Comparison of ENCODE assay signal across 11 cellular contexts in the genomic region with DNA sequence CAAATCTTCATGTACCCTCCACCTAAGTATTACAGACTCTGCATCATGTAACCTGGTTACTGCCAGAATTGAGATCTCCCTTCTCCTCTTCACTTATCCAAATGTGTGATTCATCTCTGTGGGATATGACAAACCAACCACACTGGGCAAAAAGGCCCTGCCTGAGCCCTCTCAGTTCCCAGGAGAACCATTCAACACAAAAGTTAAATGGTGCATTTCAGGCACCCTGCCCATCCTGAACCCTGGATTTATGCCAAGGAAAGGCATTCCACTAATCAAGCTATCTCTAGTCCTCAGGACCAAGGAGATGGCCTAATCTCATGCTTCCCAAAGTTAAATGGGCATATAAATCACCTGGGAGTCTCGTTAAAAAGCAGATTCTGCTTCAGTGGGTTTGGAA.
DNase-seq lines count a peak whose midpoint lies in the region; ATAC-seq and TF ChIP-seq lines count a peak whose summit lies in the region.
"Had no signal": no experiment of that assay in that cellular context is flagged by ENCODE, and none has a peak within 500 bp of the region (broad histone marks: within the 10 kb centered on the region; RNA-seq: fewer than 3 reads in every experiment).

No MANE protein-coding gene starts in this region.

- peak in 1 of 2 experiments; percentile 91; a peak in 2 of 4 replicates for TF ChIP-seq EP300 in SK-N-SH (IDR thresholded peaks at IDR 0.05; ENCODE audit: borderline replicate concordance in 1 of 2, low read depth in 1 of 2, low read length in 1 of 2)

- POLR2A ChIA-PET in BJ (lab: Charles Lee): no interaction called here
- POLR2A ChIA-PET in SK-N-SH (lab: Yijun Ruan, JAX): no interaction called here

- intact Hi-C loops in posterior vena cava (cut with DNase I): no loop called here

- peak overlapping the region; percentile 34 to 90 for H3K27ac ChIP-seq in SK-N-SH (ENCODE audit: low read depth in 2 of 2, low read length in 1 of 2)

- H3K4me3 ChIP-seq in BJ (ENCODE audit: low read depth, low read length) (no peak overlapping the region), SK-N-SH (ENCODE audit: low read depth in 2 of 2, low read length in 1 of 2) (no peak overlapping the region)

- H3K9ac ChIP-seq in SK-N-SH: no peak overlapping the region

- DNase-seq in BJ (ENCODE audit: low read depth): peak; percentile 52
- peak; percentile 90 for DNase-seq in HCEC 1CT
- no peak for DNase-seq in SK-N-SH
- peak; percentile 84 for DNase-seq in iris pigment epithelial cell (ENCODE audit: low read depth)
- no peak for DNase-seq in stimulated activated naive B cell treated with anti-CD40 and anti-IgM and Interleukin-4, amounts not matched to agents 10 μg/mL and 1 μg/mL and 100 μg/mL, for 72 hours
- DNase-seq in posterior vena cava (ENCODE audit: low spot score): no peak
- DNase-seq: activated CD8-positive, alpha-beta memory T cell treated with anti-CD3 and anti-CD28 coated beads for 24 hours; effector CD4-positive, alpha-beta T cell; NCI-H774 had no signal

- H3K27me3 Mint-ChIP-seq in stimulated activated naive B cell treated with anti-CD40 and anti-IgM and Interleukin-4, amounts not matched to agents 10 μg/mL and 1 μg/mL and 100 μg/mL, for 72 hours: no peaks in the 10 kb centered on the region

- H3K36me3 Mint-ChIP-seq in stimulated activated naive B cell treated with anti-CD40 and anti-IgM and Interleukin-4, amounts not matched to agents 10 μg/mL and 1 μg/mL and 100 μg/mL, for 72 hours: no peaks in the 10 kb centered on the region

- no peaks in the 10 kb centered on the region for H3K9me3 Mint-ChIP-seq in stimulated activated naive B cell treated with anti-CD40 and anti-IgM and Interleukin-4, amounts not matched to agents 10 μg/mL and 1 μg/mL and 100 μg/mL, for 72 hours

- H3K9me3 ChIP-seq in SK-N-SH: no peaks in the 10 kb centered on the region

- no peak for TF ChIP-seq RAD21 in SK-N-SH (IDR thresholded peaks at IDR 0.05; ENCODE audit: low read length)

- WGBS in SK-N-SH (ENCODE audit: low lambda C conversion rate): 0% methylated on average over 1 of the region's 1 CpG

- H3K36me3 ChIP-seq in BJ (ENCODE audit: control insufficient read depth, insufficient read depth, low read length): no peaks in the 10 kb centered on the region
- no peaks in the 10 kb centered on the region for H3K36me3 ChIP-seq in SK-N-SH (replicated peaks in 1 of 2; ENCODE audit: control insufficient read depth in 1 of 2, insufficient read depth in 2 of 2, low read length in 1 of 2)

- H3F3A ChIP-seq in SK-N-SH (replicated peaks; ENCODE audit: insufficient read depth): peaks cover 35% of the 10 kb centered on the region

- no peaks in the 10 kb centered on the region for H3K27me3 ChIP-seq in BJ (ENCODE audit: control insufficient read depth, insufficient read depth, low read length)
- no peaks in the 10 kb centered on the region for H3K27me3 ChIP-seq in SK-N-SH (ENCODE audit: insufficient read depth)

- TF ChIP-seq CTCF in BJ (IDR thresholded peaks at IDR 0.05; ENCODE audit: insufficient read depth, low read depth, low read length) (no peak), SK-N-SH (IDR thresholded peaks at IDR 0.05) (no peak)

- H3K4me3 Mint-ChIP-seq in stimulated activated naive B cell treated with anti-CD40 and anti-IgM and Interleukin-4, amounts not matched to agents 10 μg/mL and 1 μg/mL and 100 μg/mL, for 72 hours: no peak overlapping the region

- H3K9me2 ChIP-seq in SK-N-SH: no peaks in the 10 kb centered on the region

- ATAC-seq in HG03159 (IDR thresholded peaks at IDR 0.05; ENCODE audit: unreplicated experiment) (no peak), GM21381 (IDR thresholded peaks at IDR 0.05; ENCODE audit: unreplicated experiment) (no peak)
- ATAC-seq in stimulated activated naive B cell treated with anti-CD40 and anti-IgM and Interleukin-4, amounts not matched to agents 10 μg/mL and 1 μg/mL and 100 μg/mL, for 72 hours (replicated peaks): no peak

- no peak overlapping the region for H2AFZ ChIP-seq in SK-N-SH (ENCODE audit: low read depth)

- peaks cover 6 to 36% of the 10 kb centered on the region in 2 experiments for H3K4me1 ChIP-seq in SK-N-SH (ENCODE audit: control insufficient read depth in 1 of 2, insufficient read depth in 2 of 2, low read depth in 1 of 2, low read length in 1 of 2)

- no peak overlapping the region for H3K27ac Mint-ChIP-seq in stimulated activated naive B cell treated with anti-CD40 and anti-IgM and Interleukin-4, amounts not matched to agents 10 μg/mL and 1 μg/mL and 100 μg/mL, for 72 hours

- CTCF ChIA-PET in BJ (lab: Yijun Ruan, JAX): no interaction called here
- CTCF ChIA-PET in SK-N-SH (lab: Yijun Ruan, JAX): no interaction called here

- no peaks in the 10 kb centered on the region for H4K20me1 ChIP-seq in SK-N-SH (ENCODE audit: insufficient read depth)

- peaks cover 36% of the 10 kb centered on the region; the same call in 1 of the 2 replicates for H3K79me2 ChIP-seq in SK-N-SH (ENCODE audit: insufficient read depth)

- peaks cover 5 to 14% of the 10 kb centered on the region in 2 donors for H3K4me1 Mint-ChIP-seq in stimulated activated naive B cell treated with anti-CD40 and anti-IgM and Interleukin-4, amounts not matched to agents 10 μg/mL and 1 μg/mL and 100 μg/mL, for 72 hours

- peak overlapping the region; percentile 4; the same call in 1 of the 2 replicates for H3K4me2 ChIP-seq in SK-N-SH

TF ChIP-seq in SK-N-SH, 30 proteins besides CTCF, POLR2A, EP300 and RAD21:
- TF ChIP-seq, protein P1, sequence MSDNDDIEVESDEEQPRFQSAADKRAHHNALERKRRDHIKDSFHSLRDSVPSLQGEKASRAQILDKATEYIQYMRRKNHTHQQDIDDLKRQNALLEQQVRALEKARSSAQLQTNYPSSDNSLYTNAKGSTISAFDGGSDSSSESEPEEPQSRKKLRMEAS (IDR thresholded peaks at IDR 0.05; ENCODE audit: low read depth): peak; percentile 66
- TF ChIP-seq GATA2 (CRISPR knock-in tag; IDR thresholded peaks at IDR 0.05) (no peak), TCF12 (IDR thresholded peaks at IDR 0.05) (peak; percentile 93), POLR2AphosphoS5 (IDR thresholded peaks at IDR 0.05; ENCODE audit: low read depth, low read length) (0 out of 2 replicates have a peak, but pooled peaks have one; percentile 52), TAF1 (IDR thresholded peaks at IDR 0.05; ENCODE audit: borderline replicate concordance, low read depth, low read length) (no peak), NFIC (IDR thresholded peaks at IDR 0.05; ENCODE audit: borderline replicate concordance) (peak; percentile 98), JUND (IDR thresholded peaks at IDR 0.05) (peak; percentile 88), RXRA (IDR thresholded peaks at IDR 0.05; ENCODE audit: borderline replicate concordance, low read depth) (peak; percentile 77; the same call in 1 of the 2 replicates), FOSL2 (IDR thresholded peaks at IDR 0.05; ENCODE audit: borderline replicate concordance, low read depth) (peak; percentile 95), TEAD4 (IDR thresholded peaks at IDR 0.05; ENCODE audit: borderline replicate concordance, insufficient read depth) (peak; percentile 78; the same call in 1 of the 2 replicates), SMC3 (IDR thresholded peaks at IDR 0.05; ENCODE audit: low read depth, low read length) (no peak), ELF1 (IDR thresholded peaks at IDR 0.05) (peak; percentile 28; the same call in 1 of the 2 replicates), MEF2A (IDR thresholded peaks at IDR 0.05; ENCODE audit: borderline replicate concordance, low read depth) (peak; percentile 45; the same call in 1 of the 2 replicates), FOXJ3 (CRISPR knock-in tag; IDR thresholded peaks at IDR 0.05) (no peak), SIN3A (IDR thresholded peaks at IDR 0.05; ENCODE audit: borderline replicate concordance, low read depth, low read length) (0 out of 2 replicates have a peak, but pooled peaks have one; percentile 39), MXI1 (IDR thresholded peaks at IDR 0.05; ENCODE audit: low read depth, low read length) (no peak)
- TF ChIP-seq, protein P2, sequence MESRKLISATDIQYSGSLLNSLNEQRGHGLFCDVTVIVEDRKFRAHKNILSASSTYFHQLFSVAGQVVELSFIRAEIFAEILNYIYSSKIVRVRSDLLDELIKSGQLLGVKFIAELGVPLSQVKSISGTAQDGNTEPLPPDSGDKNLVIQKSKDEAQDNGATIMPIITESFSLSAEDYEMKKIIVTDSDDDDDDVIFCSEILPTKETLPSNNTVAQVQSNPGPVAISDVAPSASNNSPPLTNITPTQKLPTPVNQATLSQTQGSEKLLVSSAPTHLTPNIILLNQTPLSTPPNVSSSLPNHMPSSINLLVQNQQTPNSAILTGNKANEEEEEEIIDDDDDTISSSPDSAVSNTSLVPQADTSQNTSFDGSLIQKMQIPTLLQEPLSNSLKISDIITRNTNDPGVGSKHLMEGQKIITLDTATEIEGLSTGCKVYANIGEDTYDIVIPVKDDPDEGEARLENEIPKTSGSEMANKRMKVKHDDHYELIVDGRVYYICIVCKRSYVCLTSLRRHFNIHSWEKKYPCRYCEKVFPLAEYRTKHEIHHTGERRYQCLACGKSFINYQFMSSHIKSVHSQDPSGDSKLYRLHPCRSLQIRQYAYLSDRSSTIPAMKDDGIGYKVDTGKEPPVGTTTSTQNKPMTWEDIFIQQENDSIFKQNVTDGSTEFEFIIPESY (IDR thresholded peaks at IDR 0.05; ENCODE audit: borderline replicate concordance, low read depth): peak; percentile 60; the same call in 1 of the 2 replicates
- TF ChIP-seq, protein P3, sequence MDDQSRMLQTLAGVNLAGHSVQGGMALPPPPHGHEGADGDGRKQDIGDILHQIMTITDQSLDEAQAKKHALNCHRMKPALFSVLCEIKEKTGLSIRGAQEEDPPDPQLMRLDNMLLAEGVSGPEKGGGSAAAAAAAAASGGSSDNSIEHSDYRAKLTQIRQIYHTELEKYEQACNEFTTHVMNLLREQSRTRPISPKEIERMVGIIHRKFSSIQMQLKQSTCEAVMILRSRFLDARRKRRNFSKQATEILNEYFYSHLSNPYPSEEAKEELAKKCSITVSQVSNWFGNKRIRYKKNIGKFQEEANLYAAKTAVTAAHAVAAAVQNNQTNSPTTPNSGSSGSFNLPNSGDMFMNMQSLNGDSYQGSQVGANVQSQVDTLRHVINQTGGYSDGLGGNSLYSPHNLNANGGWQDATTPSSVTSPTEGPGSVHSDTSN (IDR thresholded peaks at IDR 0.05): peak; percentile 85
- TF ChIP-seq, protein P4, sequence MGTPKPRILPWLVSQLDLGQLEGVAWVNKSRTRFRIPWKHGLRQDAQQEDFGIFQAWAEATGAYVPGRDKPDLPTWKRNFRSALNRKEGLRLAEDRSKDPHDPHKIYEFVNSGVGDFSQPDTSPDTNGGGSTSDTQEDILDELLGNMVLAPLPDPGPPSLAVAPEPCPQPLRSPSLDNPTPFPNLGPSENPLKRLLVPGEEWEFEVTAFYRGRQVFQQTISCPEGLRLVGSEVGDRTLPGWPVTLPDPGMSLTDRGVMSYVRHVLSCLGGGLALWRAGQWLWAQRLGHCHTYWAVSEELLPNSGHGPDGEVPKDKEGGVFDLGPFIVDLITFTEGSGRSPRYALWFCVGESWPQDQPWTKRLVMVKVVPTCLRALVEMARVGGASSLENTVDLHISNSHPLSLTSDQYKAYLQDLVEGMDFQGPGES (IDR thresholded peaks at IDR 0.05; ENCODE audit: low read depth, low read length): no peak

Comparison
In these comparisons a context has a peak if more than half of its experiments do, and no peak if none do; other contexts are left out.
1. DNase-seq: peak in BJ (single experiment), HCEC 1CT (single experiment) and iris pigment epithelial cell (single experiment); none in SK-N-SH (single experiment), stimulated activated naive B cell treated with anti-CD40 and anti-IgM and Interleukin-4, amounts not matched to agents 10 μg/mL and 1 μg/mL and 100 μg/mL, for 72 hours (single experiment) and posterior vena cava (single experiment).